ENCODE assay signal across 11 cellular contexts in the genomic region with DNA sequence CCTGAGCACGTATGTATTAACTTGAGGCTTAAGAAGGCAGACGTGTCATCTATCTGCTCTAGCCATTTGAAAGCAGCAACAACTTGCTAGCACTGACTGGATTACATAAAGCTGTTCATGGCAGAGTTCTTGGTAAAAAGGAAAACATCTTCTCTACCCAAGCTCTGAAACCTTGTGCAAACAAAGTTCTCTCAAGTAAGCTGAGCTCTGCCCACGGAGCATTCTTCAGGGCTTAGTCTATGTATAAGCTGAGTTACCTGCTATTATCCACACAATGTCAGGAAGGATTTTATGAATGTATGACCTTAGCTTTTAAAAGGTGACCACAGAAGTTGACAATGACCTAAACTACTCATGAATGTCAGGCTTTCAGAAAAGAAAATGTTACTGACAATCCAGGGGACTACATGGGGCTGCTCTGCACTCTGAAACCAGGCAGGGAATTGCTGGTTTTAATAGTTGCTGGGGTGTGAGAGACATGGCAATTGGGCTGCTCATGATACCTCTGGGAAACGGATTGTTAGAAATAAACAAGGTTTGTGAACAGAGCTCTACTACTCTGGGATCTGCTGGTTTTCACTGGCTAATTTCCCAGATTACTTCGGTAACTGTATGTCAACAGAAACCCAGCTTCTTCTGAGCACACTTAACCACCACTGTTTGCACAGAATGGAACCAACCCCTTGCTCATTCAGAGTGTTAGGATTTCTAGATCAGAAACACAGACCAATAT. TPM values are rescaled to one million over a fixed set of nuclear protein-coding genes. Genes with fewer than 3 reads are reported as not detected.
DNase-seq lines count a peak whose midpoint lies in the region; ATAC-seq and TF ChIP-seq lines count a peak whose summit lies in the region.
"Had no signal": no experiment of that assay in that cellular context is flagged by ENCODE, and none has a peak within 500 bp of the region (broad histone marks: within the 10 kb centered on the region; RNA-seq: fewer than 3 reads in every experiment).

No MANE protein-coding gene starts in this region.

- no peaks in the 10 kb centered on the region for H3K9me3 ChIP-seq in thyroid gland

- peak in 1 of 2 donors; percentile 43 for TF ChIP-seq POLR2A in thyroid gland (IDR thresholded peaks at IDR 0.05)

- no peak overlapping the region for H3K4me3 ChIP-seq in thyroid gland (replicated peaks in 1 of 3)

- no peaks in the 10 kb centered on the region for H3K27me3 ChIP-seq in thyroid gland

- no peaks in the 10 kb centered on the region for H3K9me3 Mint-ChIP-seq in activated naive CD4-positive, alpha-beta T cell treated with anti-CD3 and anti-CD28 coated beads, Interleukin-2, amount 10 ng/mL, durations not matched to agents 7 days and 5 days
- H3K9me3 Mint-ChIP-seq: activated T-helper 2 cell treated with anti-CD3 and anti-CD28 coated beads, Interferon-gamma antibody, Interleukin-2, Interleukin-4, amounts not matched to agents 10 μg/mL and 5 μg/mL and 100 μg/mL, durations not matched to agents 14 hours and 24 hours and 36 hours had no signal

- WGBS in thyroid gland, 2 donors, result 26 to 29% methylated on average over 5 of the region's 5 CpGs

- no peak for TF ChIP-seq CTCF in thyroid gland (IDR thresholded peaks at IDR 0.05)

- ATAC-seq in GM19463 (IDR thresholded peaks at IDR 0.05; ENCODE audit: unreplicated experiment), result no peak

- no peaks in the 10 kb centered on the region for H3K4me1 Mint-ChIP-seq in activated naive CD4-positive, alpha-beta T cell treated with anti-CD3 and anti-CD28 coated beads, Interleukin-2, amount 10 ng/mL, durations not matched to agents 7 days and 5 days

- no peaks in the 10 kb centered on the region for H3K36me3 ChIP-seq in thyroid gland

- intact Hi-C loops in thyroid gland (cut with DNase I), result no loop called here

- H3K27ac Mint-ChIP-seq in activated naive CD4-positive, alpha-beta T cell treated with anti-CD3 and anti-CD28 coated beads, Interleukin-2, amount 10 ng/mL, durations not matched to agents 7 days and 5 days, result no peak overlapping the region
- H3K27ac Mint-ChIP-seq: activated T-helper 2 cell treated with anti-CD3 and anti-CD28 coated beads, Interferon-gamma antibody, Interleukin-2, Interleukin-4, amounts not matched to agents 10 μg/mL and 5 μg/mL and 100 μg/mL, durations not matched to agents 14 hours and 24 hours and 36 hours had no signal

- no peaks in the 10 kb centered on the region for H3K36me3 Mint-ChIP-seq in activated naive CD4-positive, alpha-beta T cell treated with anti-CD3 and anti-CD28 coated beads, Interleukin-2, amount 10 ng/mL, durations not matched to agents 7 days and 5 days

- CTCF ChIA-PET in activated naive CD4-positive, alpha-beta T cell treated with anti-CD3 and anti-CD28 coated beads, Interleukin-2, amount 10 ng/mL, durations not matched to agents 7 days and 5 days (lab: Charles Lee), result no interaction called here

- H3K4me3 Mint-ChIP-seq in activated naive CD4-positive, alpha-beta T cell treated with anti-CD3 and anti-CD28 coated beads, Interleukin-2, amount 10 ng/mL, durations not matched to agents 7 days and 5 days, result no peak overlapping the region

- H3K4me1 ChIP-seq in thyroid gland, result peaks cover 21 to 32% of the 10 kb centered on the region in 2 donors

- DNase-seq in NCI-H2196 (lab: John Stamatoyannopoulos, UW; ENCODE audit: unreplicated experiment) (peak; percentile 11), NCI-H2196 treated with DMSO at 0.1 percent for 48 hours (lab: John Stamatoyannopoulos, UW; ENCODE audit: unreplicated experiment) (no peak), astrocyte of the hippocampus (ENCODE audit: low read depth, low spot score) (peak; percentile 80), kidney glomerular epithelial cell (lab: John Stamatoyannopoulos, UW) (peak; percentile 64), thyroid gland (peak; percentile 57 to 64), Kasumi-1 (lab: John Stamatoyannopoulos, UW) (no peak)
- DNase-seq in activated naive CD4-positive, alpha-beta T cell treated with anti-CD3 and anti-CD28 coated beads, Interleukin-2, amount 10 ng/mL, durations not matched to agents 7 days and 5 days, result no peak
- DNase-seq: 8988T, nucleus accumbens had no signal

- peaks cover 3% of the 10 kb centered on the region for H3K27me3 Mint-ChIP-seq in activated naive CD4-positive, alpha-beta T cell treated with anti-CD3 and anti-CD28 coated beads, Interleukin-2, amount 10 ng/mL, durations not matched to agents 7 days and 5 days

- H3K27ac ChIP-seq in thyroid gland, result peak overlapping the region; percentile 78 to 94 (median 84)

RNA-seq across cellular contexts. Expression of gene CCN1, which starts 29.6 kb away (rescaled TPM):
- total RNA-seq in thyroid gland, result 10 to 100 TPM; 20.6 to 63.4 (median 47.6) TPM

Comparison
In these comparisons a context has a peak if more than half of its experiments do, and no peak if none do; other contexts are left out.
1. DNase-seq: peak in NCI-H2196 (single experiment), astrocyte of the hippocampus (single experiment), kidney glomerular epithelial cell (single experiment) and thyroid gland (2 of 2); none in NCI-H2196 treated with DMSO at 0.1 percent for 48 hours (single experiment), activated naive CD4-positive, alpha-beta T cell treated with anti-CD3 and anti-CD28 coated beads, Interleukin-2, amount 10 ng/mL, durations not matched to agents 7 days and 5 days (single experiment) and Kasumi-1 (0 of 2).